In the genomic region with DNA sequence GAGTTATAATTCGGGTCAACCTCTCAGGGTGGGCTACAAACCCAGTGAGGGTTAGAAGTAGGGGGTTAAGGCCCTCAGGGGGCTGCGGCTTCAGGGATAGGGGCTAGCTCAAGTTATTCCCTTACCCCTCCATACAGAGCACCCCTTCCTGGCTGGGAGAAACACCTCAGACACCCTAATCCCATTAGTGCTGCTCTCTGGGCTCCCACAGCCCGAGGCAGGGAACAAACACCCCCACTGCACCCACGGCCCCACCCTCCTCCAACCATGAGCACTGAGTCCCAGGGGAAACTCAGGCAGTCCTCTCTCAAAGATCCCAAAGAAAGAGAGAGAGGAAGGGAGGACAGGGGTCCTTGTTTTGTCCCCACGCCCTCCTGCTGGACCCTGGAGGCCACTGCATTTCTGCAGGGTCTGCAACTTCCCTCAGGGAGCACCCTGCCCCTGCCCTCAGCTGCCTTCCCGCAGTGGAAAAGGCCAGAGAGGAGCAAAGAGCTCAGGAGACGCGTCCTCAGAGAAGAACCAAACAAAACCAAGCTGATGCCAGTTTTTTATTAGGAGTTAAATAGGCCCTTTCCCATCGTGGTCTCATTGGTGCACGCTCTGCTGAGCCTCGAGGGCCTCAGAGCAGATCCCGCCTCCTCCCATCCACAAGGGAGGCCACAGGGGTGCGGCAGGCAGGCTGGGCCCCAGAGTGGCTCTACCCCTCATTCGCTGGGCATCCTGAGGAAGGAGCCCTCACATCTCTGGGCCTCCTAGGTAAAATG, we compare ENCODE assay signal across 11 cellular contexts. TPM values are rescaled to one million over a fixed set of nuclear protein-coding genes. Genes with fewer than 3 reads are reported as not detected.
DNase-seq lines count a peak whose midpoint lies in the region; ATAC-seq and TF ChIP-seq lines count a peak whose summit lies in the region.
"Had no signal": no experiment of that assay in that cellular context is flagged by ENCODE, and none has a peak within 500 bp of the region (broad histone marks: within the 10 kb centered on the region; RNA-seq: fewer than 3 reads in every experiment).

No MANE protein-coding gene starts in this region.

- peak overlapping the region; percentile 68 for H3K56ac ChIP-seq in mesendoderm (ENCODE audit: low read length)

- peak overlapping the region; percentile 89 for H3K27ac Mint-ChIP-seq in activated naive CD4-positive, alpha-beta T cell treated with anti-CD3 and anti-CD28 coated beads, Interleukin-2, amount 50 U/mL, for 24 hours
- H3K27ac Mint-ChIP-seq in activated T-helper 17 cell treated with anti-CD3 and anti-CD28 coated beads, Interleukin-2, amount 50 U/mL, for 72 hours = peak overlapping the region; percentile 98

- H3K4me3 Mint-ChIP-seq in activated naive CD4-positive, alpha-beta T cell treated with anti-CD3 and anti-CD28 coated beads, Interleukin-2, amount 50 U/mL, for 24 hours = no peak overlapping the region
- H3K4me3 Mint-ChIP-seq in activated T-helper 17 cell treated with anti-CD3 and anti-CD28 coated beads, Interleukin-2, amount 50 U/mL, for 72 hours = peak overlapping the region; percentile 98

- H3K18ac ChIP-seq in mesendoderm (ENCODE audit: low read length) = no peak overlapping the region

- WGBS in mesendoderm (ENCODE audit: extremely low coverage, insufficient coverage, low lambda C conversion rate) = no CpG with 5 or more reads among the region's 14 CpGs

- peaks cover 12% of the 10 kb centered on the region for H3K4me1 ChIP-seq in mesendoderm (ENCODE audit: control insufficient read depth, low read depth, low read length)
- H3K4me1 ChIP-seq in upper lobe of right lung = peaks cover 57% of the 10 kb centered on the region

- no peak overlapping the region for H4K5ac ChIP-seq in mesendoderm (ENCODE audit: low read length)

- no peak overlapping the region for H3K9ac ChIP-seq in mesendoderm (ENCODE audit: low read length)

- DNase-seq in activated naive CD4-positive, alpha-beta T cell treated with Interleukin-2 at 50 U/mL for 16 hours = no peak
- DNase-seq in mesendoderm (no peak), upper lobe of right lung (peak; percentile 12), omental fat pad (ENCODE audit: low spot score) (no peak), NCI-H526 treated with DMSO at 0.1 percent for 48 hours (lab: John Stamatoyannopoulos, UW) (no peak)

- H3K9me3 Mint-ChIP-seq in activated naive CD4-positive, alpha-beta T cell treated with anti-CD3 and anti-CD28 coated beads, Interleukin-2, amount 50 U/mL, for 24 hours = no peaks in the 10 kb centered on the region
- H3K9me3 Mint-ChIP-seq in activated T-helper 17 cell treated with anti-CD3 and anti-CD28 coated beads, Interleukin-2, amount 50 U/mL, for 72 hours = no peaks in the 10 kb centered on the region

- intact Hi-C loops in upper lobe of right lung (cut with DNase I) = no loop called here

- no peak overlapping the region for H2AK5ac ChIP-seq in mesendoderm (ENCODE audit: low read length)

- no peak overlapping the region for H3K23ac ChIP-seq in mesendoderm (ENCODE audit: low read length)

- H3K4me2 ChIP-seq in mesendoderm (ENCODE audit: low read length) = no peak overlapping the region

- no peak overlapping the region for H3K4ac ChIP-seq in mesendoderm (ENCODE audit: low read depth, low read length)

- peaks cover 3% of the 10 kb centered on the region for H3K36me3 Mint-ChIP-seq in activated naive CD4-positive, alpha-beta T cell treated with anti-CD3 and anti-CD28 coated beads, Interleukin-2, amount 50 U/mL, for 24 hours
- peaks cover 41% of the 10 kb centered on the region for H3K36me3 Mint-ChIP-seq in activated T-helper 17 cell treated with anti-CD3 and anti-CD28 coated beads, Interleukin-2, amount 50 U/mL, for 72 hours (ENCODE audit: low read depth)

- TF ChIP-seq CTCF in upper lobe of right lung (IDR thresholded peaks at IDR 0.05) (no peak), omental fat pad (IDR thresholded peaks at IDR 0.05) (no peak)

- no peaks in the 10 kb centered on the region for H3K79me2 ChIP-seq in mesendoderm (ENCODE audit: control insufficient read depth, insufficient read depth, low read length)

- no peaks in the 10 kb centered on the region for H3K36me3 ChIP-seq in mesendoderm (ENCODE audit: control insufficient read depth, insufficient read depth, low read length)
- no peaks in the 10 kb centered on the region for H3K36me3 ChIP-seq in upper lobe of right lung
- H3K36me3 ChIP-seq: pancreas had no signal

- H3K27me3 ChIP-seq in mesendoderm (ENCODE audit: insufficient read depth, low read length, poor library complexity) (no peaks in the 10 kb centered on the region), upper lobe of right lung (no peaks in the 10 kb centered on the region)
- H3K27me3 ChIP-seq: pancreas had no signal

- ATAC-seq in activated T-helper 17 cell treated with anti-CD3 and anti-CD28 coated beads, Interleukin-2, amount 50 U/mL, for 72 hours (replicated peaks) = no peak
- ATAC-seq in upper lobe of right lung = no peak
- ATAC-seq in GM18511 (IDR thresholded peaks at IDR 0.05; ENCODE audit: unreplicated experiment) = no peak
- no peak for ATAC-seq in omental fat pad (ENCODE audit: low FRiP score)
- ATAC-seq: pancreas, SK-N-SH treated with all-trans-retinoic acid at 6 μM for 48 hours had no signal

- no peaks in the 10 kb centered on the region for H3K79me1 ChIP-seq in mesendoderm (ENCODE audit: low read length)

- H3K27ac ChIP-seq in mesendoderm (ENCODE audit: low read depth, low read length) = no peak overlapping the region
- no peak overlapping the region for H3K27ac ChIP-seq in upper lobe of right lung

- H2BK5ac ChIP-seq in mesendoderm (ENCODE audit: low read length) = no peak overlapping the region

- no peak overlapping the region for H4K8ac ChIP-seq in mesendoderm (ENCODE audit: low read depth, low read length)

- no peak overlapping the region for H3K4me3 ChIP-seq in mesendoderm (ENCODE audit: low read length)
- no peak overlapping the region for H3K4me3 ChIP-seq in upper lobe of right lung
- H3K4me3 ChIP-seq: pancreas had no signal

- no peak overlapping the region for H2BK120ac ChIP-seq in mesendoderm (ENCODE audit: low read depth, low read length)

- no peaks in the 10 kb centered on the region for H3K9me3 ChIP-seq in upper lobe of right lung
- H3K9me3 ChIP-seq: pancreas had no signal

- H3K27me3 Mint-ChIP-seq in activated naive CD4-positive, alpha-beta T cell treated with anti-CD3 and anti-CD28 coated beads, Interleukin-2, amount 50 U/mL, for 24 hours = no peaks in the 10 kb centered on the region
- no peaks in the 10 kb centered on the region for H3K27me3 Mint-ChIP-seq in activated T-helper 17 cell treated with anti-CD3 and anti-CD28 coated beads, Interleukin-2, amount 50 U/mL, for 72 hours

- no peak overlapping the region for H2BK15ac ChIP-seq in mesendoderm (replicated peaks; ENCODE audit: low read depth)

- H3K4me1 Mint-ChIP-seq in activated naive CD4-positive, alpha-beta T cell treated with anti-CD3 and anti-CD28 coated beads, Interleukin-2, amount 50 U/mL, for 24 hours = peaks cover 53% of the 10 kb centered on the region
- peaks cover 31% of the 10 kb centered on the region for H3K4me1 Mint-ChIP-seq in activated T-helper 17 cell treated with anti-CD3 and anti-CD28 coated beads, Interleukin-2, amount 50 U/mL, for 72 hours

RNA-seq across cellular contexts. Expression of a gene that starts 1.4 kb away (rescaled TPM):
- 1,000 to 10,000 TPM; 1,035 to 1,445 TPM for total RNA-seq in activated T-helper 17 cell treated with anti-CD3 and anti-CD28 coated beads, Interleukin-2, amount 50 U/mL, for 72 hours
- 19.8 TPM for polyA plus RNA-seq in mesendoderm (2013, experiment 1 of 2)
- 20.5 TPM for polyA plus RNA-seq in mesendoderm (2013, experiment 2 of 2)
- 377 TPM for total RNA-seq in upper lobe of right lung
- total RNA-seq in omental fat pad = 100 to 1,000 TPM; 323 to 723 (median 337) TPM

RNA-seq across cellular contexts. Expression of a gene that starts 2.1 kb away (rescaled TPM):
- total RNA-seq in activated T-helper 17 cell treated with anti-CD3 and anti-CD28 coated beads, Interleukin-2, amount 50 U/mL, for 72 hours = not detected
- 0.48 TPM for polyA plus RNA-seq in mesendoderm (2013, experiment 1 of 2)
- polyA plus RNA-seq in mesendoderm (2013, experiment 2 of 2) = 0.55 TPM
- total RNA-seq in upper lobe of right lung (1.3 TPM), omental fat pad (1 to 10 TPM in 3 of 4 donors, not detected in 1; 1.7 to 3.2 (median 2.7) TPM)

RNA-seq across cellular contexts. Expression of a gene that starts 6.2 kb away (rescaled TPM):
- 1 to 10 TPM; 3.2 to 9.6 TPM for total RNA-seq in activated T-helper 17 cell treated with anti-CD3 and anti-CD28 coated beads, Interleukin-2, amount 50 U/mL, for 72 hours
- not detected for polyA plus RNA-seq in mesendoderm (2013, experiment 1 of 2)
- not detected for polyA plus RNA-seq in mesendoderm (2013, experiment 2 of 2)
- total RNA-seq in upper lobe of right lung = not detected
- not detected for total RNA-seq in omental fat pad
- total RNA-seq: M059J, pancreas had no signal
- polyA plus RNA-seq: pancreas had no signal

RNA-seq across cellular contexts. Expression of a gene that starts 11.2 kb away (rescaled TPM):
- total RNA-seq in activated T-helper 17 cell treated with anti-CD3 and anti-CD28 coated beads, Interleukin-2, amount 50 U/mL, for 72 hours = 100 to 1,000 TPM; 530 to 753 TPM
- polyA plus RNA-seq in mesendoderm (2013, experiment 1 of 2) = 11.6 TPM
- polyA plus RNA-seq in mesendoderm (2013, experiment 2 of 2) = 10.1 TPM
- total RNA-seq in upper lobe of right lung = 1,046 TPM
- 100 to 1,000 TPM; 315 to 566 (median 427) TPM for total RNA-seq in omental fat pad

RNA-seq across cellular contexts. Expression of a gene that starts 18.7 kb away (rescaled TPM):
- total RNA-seq in activated T-helper 17 cell treated with anti-CD3 and anti-CD28 coated beads, Interleukin-2, amount 50 U/mL, for 72 hours = 10 to 100 TPM; 10.1 to 10.7 TPM
- polyA plus RNA-seq in mesendoderm (2013, experiment 1 of 2) = 1.9 TPM
- polyA plus RNA-seq in mesendoderm (2013, experiment 2 of 2) = 2.1 TPM
- total RNA-seq in upper lobe of right lung (5.6 TPM), omental fat pad (1 to 10 TPM in 2 of 4 donors, not detected in 2; 1.3 to 6.5 TPM)
